16 cellular contexts compared by ENCODE assay signal in genomic region chr18:9750112-9750511, GRCh38. TPM values are rescaled to one million over a fixed set of nuclear protein-coding genes. Genes with fewer than 3 reads are reported as not detected.
DNase-seq lines count a peak whose midpoint lies in the region; ATAC-seq and TF ChIP-seq lines count a peak whose summit lies in the region.
"Had no signal": no experiment of that assay in that cellular context is flagged by ENCODE, and none has a peak within 500 bp of the region (broad histone marks: within the 10 kb centered on the region; RNA-seq: fewer than 3 reads in every experiment).

No MANE protein-coding gene starts in this region.

- H3K27ac Mint-ChIP-seq in Calu3 (ENCODE audit: unreplicated experiment) (no peak overlapping the region), MCF 10A (ENCODE audit: low read depth, unreplicated experiment) (no peak overlapping the region)
- H3K27ac Mint-ChIP-seq: CD4-positive, alpha-beta T cell had no signal

- no peak for TF ChIP-seq EP300 in esophagus muscularis mucosa (IDR thresholded peaks at IDR 0.05)

- POLR2A ChIA-PET in Panc1 (lab: Charles Lee), result no interaction called here
- POLR2A ChIA-PET in MCF 10A (lab: Yijun Ruan, JAX), result no interaction called here

- BruUV-seq in Panc1 (replicated peaks; lab: Mats Ljungman, UMichigan) (no TSS peak), Calu3 (replicated peaks; lab: Mats Ljungman, UMichigan) (no TSS peak), MCF 10A (replicated peaks; lab: Mats Ljungman, UMichigan) (no TSS peak)

- peak overlapping the region; percentile 72 for H3K27ac ChIP-seq in Panc1 (ENCODE audit: low read length)
- no peak overlapping the region for H3K27ac ChIP-seq in esophagus muscularis mucosa (replicated peaks in 1 of 4)
- peak overlapping the region; percentile 33 for H3K27ac ChIP-seq in osteoblast (ENCODE audit: low read depth, low read length)

- H3K27me3 ChIP-seq in Panc1 (ENCODE audit: control insufficient read depth, insufficient read depth, low read length) (no peaks in the 10 kb centered on the region), esophagus muscularis mucosa (no peaks in the 10 kb centered on the region), osteoblast (ENCODE audit: insufficient read depth, low read length) (no peaks in the 10 kb centered on the region)

- H3K9me3 ChIP-seq in Panc1 (ENCODE audit: control insufficient read depth, insufficient read depth, low read depth, low read length) (no peaks in the 10 kb centered on the region; the same call in 1 of the 2 replicates), esophagus muscularis mucosa (no peaks in the 10 kb centered on the region), osteoblast (ENCODE audit: low read depth, low read length) (no peaks in the 10 kb centered on the region)

- TF ChIP-seq POLR2A in esophagus muscularis mucosa (IDR thresholded peaks at IDR 0.05; ENCODE audit: low read depth), result no peak

- H3K36me3 ChIP-seq in Panc1 (ENCODE audit: control insufficient read depth, insufficient read depth, low read length) (no peaks in the 10 kb centered on the region), esophagus muscularis mucosa (no peaks in the 10 kb centered on the region), osteoblast (ENCODE audit: insufficient read depth, low read length) (no peaks in the 10 kb centered on the region)

- intact Hi-C loops in Panc1 (cut with micrococcal nuclease; ENCODE audit: unreplicated experiment), result no loop called here
- intact Hi-C loops in esophagus muscularis mucosa (cut with DNase I), result no loop called here
- intact Hi-C loops in Calu3 (cut with micrococcal nuclease; ENCODE audit: unreplicated experiment), result no loop called here
- intact Hi-C loops in MCF 10A (cut with micrococcal nuclease), result no loop called here

- WGBS in esophagus muscularis mucosa, result 85% methylated on average over 12 of the region's 12 CpGs

- H3K4me1 Mint-ChIP-seq in Calu3 (ENCODE audit: low read depth, unreplicated experiment) (no peaks in the 10 kb centered on the region), MCF 10A (ENCODE audit: insufficient read depth, unreplicated experiment) (peaks cover 7% of the 10 kb centered on the region)

- H2AFZ ChIP-seq in osteoblast (ENCODE audit: low read length), result peak overlapping the region; percentile 0

- ATAC-seq in Panc1 (no peak), HG02870 (IDR thresholded peaks at IDR 0.05; ENCODE audit: unreplicated experiment) (no peak), GM21825 (IDR thresholded peaks at IDR 0.05; ENCODE audit: unreplicated experiment) (no peak)

- H3K79me2 ChIP-seq in osteoblast (ENCODE audit: insufficient read depth, low read length), result peaks cover 34% of the 10 kb centered on the region

- H4K20me1 ChIP-seq in osteoblast (ENCODE audit: insufficient read depth, low read length), result no peaks in the 10 kb centered on the region

- no peaks in the 10 kb centered on the region for H3K27me3 Mint-ChIP-seq in Calu3 (ENCODE audit: unreplicated experiment)
- H3K27me3 Mint-ChIP-seq in MCF 10A (ENCODE audit: insufficient read depth, unreplicated experiment), result no peaks in the 10 kb centered on the region
- H3K27me3 Mint-ChIP-seq: CD4-positive, alpha-beta T cell had no signal

- H3K4me3 ChIP-seq in Panc1 (ENCODE audit: low read depth in 2 of 2, low read length in 2 of 2) (no peak overlapping the region), esophagus muscularis mucosa (no peak overlapping the region), osteoblast (ENCODE audit: insufficient read depth, low read length) (no peak overlapping the region)

- DNase-seq in Panc1 (ENCODE audit: low read depth, low spot score) (no peak), esophagus muscularis mucosa (ENCODE audit: extremely low spot score) (peak; percentile 77), osteoblast (ENCODE audit: insufficient read length, low spot score, missing footprints) (no peak), Calu3 (no peak), MCF 10A (ENCODE audit: unreplicated experiment) (no peak)
- DNase-seq: ACHN; CD4-positive, alpha-beta T cell; DMS53; HCEC 1CT; MM.1S; NCI-H1092 treated with DMSO at 0.1 percent for 48 hours; NCI-H1694; NCI-H69; SIG-M5 had no signal

- H3K4me2 ChIP-seq in osteoblast (ENCODE audit: insufficient read depth, low read length), result peak overlapping the region; percentile 25

- TF ChIP-seq CTCF in Panc1 (IDR thresholded peaks at IDR 0.05) (no peak), esophagus muscularis mucosa (IDR thresholded peaks at IDR 0.05) (no peak), osteoblast (IDR thresholded peaks at IDR 0.05; ENCODE audit: extremely low read depth, low read depth, low read length) (no peak), Calu3 (IDR thresholded peaks at IDR 0.05; ENCODE audit: unreplicated experiment) (no peak), MCF 10A (IDR thresholded peaks at IDR 0.05; ENCODE audit: unreplicated experiment) (no peak)

- no peak overlapping the region for H3K4me3 Mint-ChIP-seq in Calu3 (ENCODE audit: low read depth, unreplicated experiment)
- no peak overlapping the region for H3K4me3 Mint-ChIP-seq in MCF 10A (ENCODE audit: unreplicated experiment)
- H3K4me3 Mint-ChIP-seq: CD4-positive, alpha-beta T cell had no signal

- H3K36me3 Mint-ChIP-seq in Calu3 (ENCODE audit: insufficient read depth, unreplicated experiment) (no peaks in the 10 kb centered on the region), MCF 10A (ENCODE audit: insufficient read depth, unreplicated experiment) (no peaks in the 10 kb centered on the region)

- peaks cover 53% of the 10 kb centered on the region for H3K4me1 ChIP-seq in Panc1 (ENCODE audit: control insufficient read depth, insufficient read depth, low read length)
- peaks cover 0 to 4% (median 0%) of the 10 kb centered on the region in 4 donors for H3K4me1 ChIP-seq in esophagus muscularis mucosa
- H3K4me1 ChIP-seq in osteoblast (ENCODE audit: insufficient read depth, low read length), result peaks cover 31% of the 10 kb centered on the region

- in situ Hi-C loops in Panc1 (cut with HindIII; ENCODE audit: low pct_unique_long_range_greater_than_20kb, low sequenced_read_pairs), result no loop called here

- H3K9me3 Mint-ChIP-seq in Calu3 (ENCODE audit: low read depth, unreplicated experiment) (no peaks in the 10 kb centered on the region), MCF 10A (ENCODE audit: unreplicated experiment) (peaks cover under 1% of the 10 kb centered on the region)
- H3K9me3 Mint-ChIP-seq: CD4-positive, alpha-beta T cell had no signal

- CTCF ChIA-PET in Panc1 (lab: Charles Lee) (no interaction called here), Calu3 (lab: Charles Lee) (no interaction called here), MCF 10A (lab: Yijun Ruan, JAX) (interaction anchor here (0.9 kb wide), 1 partner anchor 11 kb away, joined by 3 read pairs; no protein-coding TSS in a partner anchor)

RNA-seq across cellular contexts. Expression of gene RAB31, which starts 42.0 kb away (rescaled TPM):
- total RNA-seq in Panc1 (2021; ENCODE audit: unreplicated experiment) (118 TPM), esophagus muscularis mucosa (100 to 1,000 TPM in 2 of 4 donors, 10 to 100 TPM in 2; 94.0 to 145 (median 107) TPM), osteoblast (120 and 144 TPM in 2 replicates), Calu3 (2022) (1.9 and 2.3 TPM in 2 replicates), MCF 10A (2022) (4.8 and 6.1 TPM in 2 replicates)
- polyA plus RNA-seq in Panc1 (2012; ENCODE audit: insufficient read length), result 112 TPM

Comparison
In these comparisons a context has a peak if more than half of its experiments do, and no peak if none do; other contexts are left out.
1. H3K27ac ChIP-seq: peak in Panc1 (single experiment) and osteoblast (single experiment); none in esophagus muscularis mucosa (0 of 4).
2. RNA of gene RAB31, which starts 42.0 kb away (total RNA-seq): 120 to 144 TPM in osteoblast, 94.0 to 145 TPM in esophagus muscularis mucosa and 118 TPM in Panc1 (single experiment); 4.8 to 6.1 TPM in MCF 10A and 1.9 to 2.3 TPM in Calu3; every median in the first group is over 10 times any median in the second.